ENCODE assay signal across 7 cellular contexts in the genomic region with DNA sequence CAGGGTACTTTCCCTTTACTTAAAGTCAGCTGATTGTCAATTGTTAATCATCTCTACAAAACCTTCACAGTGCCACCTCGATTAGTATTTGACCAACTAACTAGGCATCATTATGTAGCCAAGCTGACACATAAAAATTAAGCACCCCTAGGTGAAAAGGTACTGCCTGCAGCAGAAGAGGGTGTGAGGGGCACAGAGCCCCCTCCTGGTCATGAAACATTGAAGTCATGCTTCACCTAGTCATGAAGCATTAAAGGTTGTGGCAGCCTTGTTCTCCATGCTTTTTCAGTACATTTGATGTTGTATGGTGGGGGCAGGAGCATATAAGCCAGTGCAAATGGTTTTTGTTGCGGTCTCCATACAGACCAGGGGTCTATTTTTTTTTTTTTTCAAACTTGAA.
DNase-seq lines count a peak whose midpoint lies in the region; ATAC-seq, FAIRE-seq and TF ChIP-seq lines count a peak whose summit lies in the region.
"Not testable (repeated sequence)": the region's sequence is repeated elsewhere in the genome, so short reads cannot be mapped to it uniquely, and the experiment has no call there.

No MANE protein-coding gene starts in this region.

- H3K4me3 ChIP-seq in DND-41 (ENCODE audit: low read depth in 1 of 2, low read length in 2 of 2); Karpas-422 (ENCODE audit: low read length); H1 (ENCODE audit: extremely low read depth in 1 of 4, insufficient read depth in 2 of 4, low read depth in 3 of 4, low read length in 4 of 4); neural progenitor cell: not testable (repeated sequence)

- not testable (repeated sequence) for H3K79me2 ChIP-seq in DND-41 (ENCODE audit: insufficient read depth, low read length); H9 (ENCODE audit: insufficient read depth, low read length); H1 (ENCODE audit: control insufficient read depth in 1 of 2, insufficient read depth in 2 of 2, low read length in 2 of 2); neural progenitor cell (ENCODE audit: low read depth)
- H3K79me2 ChIP-seq in Karpas-422 (ENCODE audit: low read length): peaks cover 20% of the 10 kb centered on the region

- H4K91ac ChIP-seq in H9 (ENCODE audit: insufficient read length, low read depth, low read length); H1 (replicated peaks; ENCODE audit: insufficient read length, low read length): not testable (repeated sequence)

- not testable (repeated sequence) for H3K4me3 Mint-ChIP-seq in H9, WTC11, neural progenitor cell

- not testable (repeated sequence) for H3K27me3 ChIP-seq in DND-41 (ENCODE audit: insufficient read depth, low read length, poor library complexity); H9 (ENCODE audit: insufficient read depth, low read length); Karpas-422 (ENCODE audit: low read length); H1 (replicated peaks in 1 of 4; ENCODE audit: control insufficient read depth in 3 of 4, extremely low read depth in 1 of 4, insufficient read depth in 3 of 4, low read length in 3 of 4); neural progenitor cell

- H3K36me3 ChIP-seq in DND-41 (ENCODE audit: insufficient read depth, low read length); Karpas-422 (ENCODE audit: insufficient read depth, low read length); H1 (ENCODE audit: control insufficient read depth in 2 of 4, insufficient read depth in 4 of 4, low read length in 3 of 4); neural progenitor cell: not testable (repeated sequence)

- H4K8ac ChIP-seq in H9 (replicated peaks; ENCODE audit: insufficient read length, low read depth, low read length); H1 (ENCODE audit: extremely low read depth, insufficient read depth, low read length): not testable (repeated sequence)

- H3K4me2 ChIP-seq in DND-41 (ENCODE audit: insufficient read depth, low read length); H9 (ENCODE audit: insufficient read depth, insufficient read length, low read length); Karpas-422 (ENCODE audit: low read depth, low read length, poor library complexity, severe bottlenecking); H1 (ENCODE audit: insufficient read depth in 1 of 2, low read depth in 2 of 2, low read length in 2 of 2); neural progenitor cell: not testable (repeated sequence)

- not testable (repeated sequence) for H2BK20ac ChIP-seq in H9 (ENCODE audit: low read depth, low read length, poor library complexity, severe bottlenecking); H1 (ENCODE audit: low read length)

- H3K4me1 ChIP-seq in DND-41 (ENCODE audit: insufficient read depth, low read length); H9 (ENCODE audit: insufficient read depth, low read length); Karpas-422 (ENCODE audit: low read length); H1 (replicated peaks in 1 of 4; ENCODE audit: control insufficient read depth in 3 of 4, insufficient read depth in 4 of 4, low read length in 3 of 4): not testable (repeated sequence)
- H3K4me1 ChIP-seq in neural progenitor cell: peaks cover 16% of the 10 kb centered on the region

- not testable (repeated sequence) for TF ChIP-seq CTCF in DND-41 (IDR thresholded peaks at IDR 0.05; ENCODE audit: borderline replicate concordance, extremely low read depth, low read length, poor library complexity, severe bottlenecking); WTC11 (IDR thresholded peaks at IDR 0.05)
- TF ChIP-seq CTCF in H9 (conservative IDR thresholded peaks at IDR 0.05): peak; percentile 53; the same call in 2 of the 3 replicates
- TF ChIP-seq CTCF in H1 (IDR thresholded peaks at IDR 0.05; ENCODE audit: control extremely low read depth in 1 of 3, insufficient read depth in 1 of 3, low read depth in 1 of 3, low read length in 3 of 3): peak in 2 of 3 experiments; percentile 2 to 21; a peak in 1 of 4 replicates
- peak; percentile 25 for TF ChIP-seq CTCF in neural progenitor cell (IDR thresholded peaks at IDR 0.05)

- TF ChIP-seq RAD21 in H1 (IDR thresholded peaks at IDR 0.05 in 1 of 2, conservative IDR thresholded peaks at IDR 0.05 in 1 of 2; ENCODE audit: low read depth in 2 of 2, low read length in 2 of 2): peak; percentile 6 to 21; a peak in 2 of 4 replicates

- H3K27ac ChIP-seq in DND-41 (ENCODE audit: low read length); H9 (ENCODE audit: insufficient read length, low read depth, low read length); Karpas-422 (ENCODE audit: low read length); H1 (ENCODE audit: low read depth, low read length); neural progenitor cell: not testable (repeated sequence)

- H3K9me2 ChIP-seq in Karpas-422 (replicated peaks; ENCODE audit: insufficient read depth, low read length): not testable (repeated sequence)

- not testable (repeated sequence) for H3K9me3 ChIP-seq in DND-41 (ENCODE audit: insufficient read depth, low read length, severe bottlenecking); H9 (ENCODE audit: control insufficient read depth, low read depth, low read length); Karpas-422 (ENCODE audit: low read length); H1 (ENCODE audit: insufficient read depth in 2 of 2, low read depth in 1 of 2, low read length in 1 of 2); neural progenitor cell (ENCODE audit: low read depth)

- not testable (repeated sequence) for H2BK120ac ChIP-seq in H9 (ENCODE audit: low read depth, low read length, poor library complexity, severe bottlenecking); H1 (replicated peaks; ENCODE audit: low read depth, low read length)

- H4K20me1 ChIP-seq in DND-41 (ENCODE audit: insufficient read depth, low read length); H9 (ENCODE audit: control insufficient read depth, insufficient read depth, insufficient read length); Karpas-422 (ENCODE audit: insufficient read depth, low read depth, low read length); H1 (replicated peaks in 1 of 2; ENCODE audit: control insufficient read depth in 1 of 2, insufficient read depth in 2 of 2, low read length in 2 of 2); neural progenitor cell (ENCODE audit: low read depth): not testable (repeated sequence)

- H3K4ac ChIP-seq in H9 (ENCODE audit: low read depth, low read length); H1 (replicated peaks; ENCODE audit: insufficient read length, low read depth, low read length): not testable (repeated sequence)

- H3K79me1 ChIP-seq in H9 (ENCODE audit: insufficient read depth, low read depth, low read length, poor library complexity, severe bottlenecking); H1 (ENCODE audit: low read depth, low read length): not testable (repeated sequence)

- H2AFZ ChIP-seq in DND-41 (ENCODE audit: low read depth, low read length); H9 (ENCODE audit: low read length); Karpas-422 (ENCODE audit: low read length); H1 (ENCODE audit: low read length); neural progenitor cell (replicated peaks): not testable (repeated sequence)

- not testable (repeated sequence) for H3K9ac ChIP-seq in DND-41 (ENCODE audit: low read depth, low read length); H9 (ENCODE audit: extremely low read depth, insufficient read length, low read length); Karpas-422 (ENCODE audit: low read length); H1 (replicated peaks in 1 of 4; ENCODE audit: extremely low read depth in 1 of 4, low read depth in 3 of 4, low read length in 3 of 4); neural progenitor cell

- H3K14ac ChIP-seq in H9 (ENCODE audit: insufficient read depth, low read length); H1 (ENCODE audit: insufficient read length): not testable (repeated sequence)

- not testable (repeated sequence) for H3K18ac ChIP-seq in H9 (ENCODE audit: insufficient read length, low read depth, low read length); H1 (ENCODE audit: extremely low read depth, low read length)

- H2BK15ac ChIP-seq in H9 (ENCODE audit: low read depth, low read length); H1 (ENCODE audit: low read length): not testable (repeated sequence)

- H2AK5ac ChIP-seq in H9 (ENCODE audit: insufficient read length, low read length); H1 (ENCODE audit: low read depth, low read length): not testable (repeated sequence)

- not testable (repeated sequence) for DNase-seq in DND-41; H9; WTC11 (ENCODE audit: low spot score); H1 (ENCODE audit: low read depth in 1 of 2, low spot score in 2 of 2); neural progenitor cell (ENCODE audit: low spot score)
- peak; percentile 45 for DNase-seq in Karpas-422
- peak; percentile 6 for DNase-seq in NCI-H82 (lab: John Stamatoyannopoulos, UW)

- FAIRE-seq in H1 (lab: Jason Lieb, UNC): not testable (repeated sequence)

- CTCF ChIA-PET in WTC11 (lab: Charles Lee): interaction anchor here (0.6 to 1.0 kb wide), 2 partner anchors 135 to 289 kb away, joined by 3 read pairs; no protein-coding TSS in a partner anchor
- CTCF ChIA-PET in H1 (lab: Charles Lee; ENCODE audit: partially characterized antibody): not testable (repeated sequence)

- not testable (repeated sequence) for H3K56ac ChIP-seq in H9 (ENCODE audit: insufficient read length, low read depth, low read length); H1 (replicated peaks; ENCODE audit: insufficient read length, low read depth, low read length)

- not testable (repeated sequence) for TF ChIP-seq POLR2A in H1 (IDR thresholded peaks at IDR 0.05; ENCODE audit: control extremely low read depth in 1 of 2, low read depth in 2 of 2, low read length in 2 of 2)

- H4K5ac ChIP-seq in H9 (ENCODE audit: insufficient read length, low read depth, low read length); H1 (ENCODE audit: insufficient read length, low read depth, low read length): not testable (repeated sequence)

- ATAC-seq in DND-41 (ENCODE audit: insufficient read depth, low read depth) (0 out of 3 replicates have a peak, but pooled peaks have one; percentile 40), WTC11 (peak; percentile 71)

- H3K23me2 ChIP-seq in H9 (ENCODE audit: insufficient read length, low read depth, low read length, poor library complexity, severe bottlenecking); H1 (ENCODE audit: low read depth, low read length): not testable (repeated sequence)

- not testable (repeated sequence) for H3K27ac Mint-ChIP-seq in H9, WTC11, neural progenitor cell

- H3K4me1 Mint-ChIP-seq in H9 (peaks cover 28 to 34% of the 10 kb centered on the region in 2 experiments), WTC11 (peaks cover 53% of the 10 kb centered on the region)
- not testable (repeated sequence) for H3K4me1 Mint-ChIP-seq in neural progenitor cell

- peaks cover 13 to 20% of the 10 kb centered on the region in 2 experiments for H3K9me3 Mint-ChIP-seq in H9
- H3K9me3 Mint-ChIP-seq in WTC11: peaks cover 27% of the 10 kb centered on the region
- H3K9me3 Mint-ChIP-seq in neural progenitor cell: not testable (repeated sequence)

- H2BK5ac ChIP-seq in H9 (ENCODE audit: insufficient read length, low read length); H1 (ENCODE audit: low read depth, low read length): not testable (repeated sequence)

- not testable (repeated sequence) for H3T11ph ChIP-seq in H9 (ENCODE audit: low read length)

- not testable (repeated sequence) for H3K27me3 Mint-ChIP-seq in H9 (ENCODE audit: low read depth); WTC11 (ENCODE audit: low read depth); neural progenitor cell (ENCODE audit: insufficient read depth, low read depth)

- H3K36me3 Mint-ChIP-seq in H9 (ENCODE audit: insufficient read depth in 1 of 3, low read depth in 3 of 3) (peaks cover 18 to 24% (median 20%) of the 10 kb centered on the region in 3 experiments), WTC11 (peaks cover 22% of the 10 kb centered on the region), neural progenitor cell (peaks cover 11% of the 10 kb centered on the region)

- not testable (repeated sequence) for H3K23ac ChIP-seq in H9 (ENCODE audit: insufficient read length, low read depth, low read length); H1 (ENCODE audit: insufficient read length)

- H2BK12ac ChIP-seq in H9 (ENCODE audit: insufficient read length, low read depth, low read length); H1 (ENCODE audit: low read depth, low read length): not testable (repeated sequence)

- WGBS in H9 (ENCODE audit: extremely low coverage, insufficient read length, low lambda C conversion rate): no CpG with 5 or more reads among the region's 2 CpGs
- WGBS in H1 (ENCODE audit: extremely low coverage in 1 of 2, insufficient coverage in 1 of 2, insufficient read length in 1 of 2, insufficient replicate concordance in 2 of 2, low coverage in 1 of 2, low lambda C conversion rate in 2 of 2, missing lambda C conversion rate in 1 of 2), 2 experiments: 95% methylated on average over 2 of the region's 2 CpGs; no CpG with 5 or more reads in 1 of the 2 experiments

- POLR2A ChIA-PET in WTC11 (lab: Charles Lee); H1 (lab: Charles Lee; ENCODE audit: partially characterized antibody): not testable (repeated sequence)

- TF ChIP-seq EP300 in H1 (IDR thresholded peaks at IDR 0.05; ENCODE audit: borderline replicate concordance in 1 of 2, low read depth in 2 of 2, low read length in 2 of 2): not testable (repeated sequence)

- H3F3A ChIP-seq in neural progenitor cell (ENCODE audit: low read depth): not testable (repeated sequence)
